Comparison of ENCODE assay signal across 8 cellular contexts in genomic region chr1:112614460-112615065, GRCh38. TPM values are rescaled to one million over a fixed set of nuclear protein-coding genes. Genes with fewer than 3 reads are reported as not detected.
DNase-seq lines count a peak whose midpoint lies in the region; ATAC-seq, FAIRE-seq and TF ChIP-seq lines count a peak whose summit lies in the region.

No MANE protein-coding gene starts in this region.

- 84% methylated on average over 6 of the region's 6 CpGs for WGBS in smooth muscle cell (ENCODE audit: low lambda C conversion rate)

- H3K4me2 ChIP-seq in OCI-LY3 (ENCODE audit: low read length) (no peak overlapping the region), endothelial cell of umbilical vein (ENCODE audit: insufficient read depth, low read length) (no peak overlapping the region), smooth muscle cell (no peak overlapping the region)

- dilution Hi-C loops in endothelial cell of umbilical vein (cut with MboI; ENCODE audit: extremely low pct_ligation_motif_present, low sequenced_read_pairs) = no loop called here

- peak; percentile 67 for DNase-seq in A673 (ENCODE audit: low spot score)
- no peak for DNase-seq in GM12864 (ENCODE audit: low read depth)
- DNase-seq in endothelial cell of umbilical vein (ENCODE audit: low read depth, low spot score) = peak; percentile 64
- DNase-seq in smooth muscle cell (lab: John Stamatoyannopoulos, UW; ENCODE audit: unreplicated experiment) = no peak
- DNase-seq in Ammon's horn (ENCODE audit: low spot score) = no peak
- DNase-seq in left lobe of liver (ENCODE audit: low spot score) = no peak

- BruUV-seq in A673 (replicated peaks; lab: Mats Ljungman, UMichigan) (no TSS peak), endothelial cell of umbilical vein (replicated peaks; lab: Mats Ljungman, UMichigan) (no TSS peak)

- H3K9ac ChIP-seq in OCI-LY3 (ENCODE audit: low read length) = no peak overlapping the region
- H3K9ac ChIP-seq in endothelial cell of umbilical vein (replicated peaks; ENCODE audit: extremely low read depth, insufficient read depth, low read length) = no peak overlapping the region
- no peak overlapping the region for H3K9ac ChIP-seq in smooth muscle cell (ENCODE audit: low read depth)

- no peak overlapping the region for H3K27ac ChIP-seq in A673 (ENCODE audit: low read depth, low read length, poor library complexity, severe bottlenecking)
- no peak overlapping the region for H3K27ac ChIP-seq in OCI-LY3 (ENCODE audit: low read length)
- no peak overlapping the region for H3K27ac ChIP-seq in endothelial cell of umbilical vein (ENCODE audit: insufficient read depth, low read depth, low read length)
- no peak overlapping the region for H3K27ac ChIP-seq in smooth muscle cell (ENCODE audit: low read depth)

- H2AFZ ChIP-seq in OCI-LY3 (ENCODE audit: low read depth, low read length) = no peak overlapping the region
- no peak overlapping the region for H2AFZ ChIP-seq in endothelial cell of umbilical vein (ENCODE audit: low read depth, low read length)
- H2AFZ ChIP-seq in smooth muscle cell (ENCODE audit: low read depth) = no peak overlapping the region

- H4K20me1 ChIP-seq in OCI-LY3 (ENCODE audit: insufficient read depth, low read length) (no peaks in the 10 kb centered on the region), endothelial cell of umbilical vein (replicated peaks; ENCODE audit: control insufficient read depth, extremely low read depth, insufficient read depth, low read length) (no peaks in the 10 kb centered on the region), smooth muscle cell (ENCODE audit: low read depth) (peaks cover 5% of the 10 kb centered on the region)

- no peak for FAIRE-seq in endothelial cell of umbilical vein (lab: Jason Lieb, UNC)

- ATAC-seq in GM21717 (IDR thresholded peaks at IDR 0.05; ENCODE audit: unreplicated experiment) (no peak), left lobe of liver (no peak)

- peaks cover 55% of the 10 kb centered on the region for H3K36me3 ChIP-seq in A673 (ENCODE audit: insufficient read depth, low read length, poor library complexity, severe bottlenecking)
- no peaks in the 10 kb centered on the region for H3K36me3 ChIP-seq in OCI-LY3 (replicated peaks; ENCODE audit: low read depth, low read length)
- H3K36me3 ChIP-seq in endothelial cell of umbilical vein (ENCODE audit: control insufficient read depth in 2 of 2, extremely low read depth in 1 of 2, insufficient read depth in 2 of 2, low read length in 2 of 2) = peaks cover 2 to 17% of the 10 kb centered on the region in 2 experiments
- H3K36me3 ChIP-seq in smooth muscle cell (ENCODE audit: low read depth) = no peaks in the 10 kb centered on the region

- no peaks in the 10 kb centered on the region for H3K9me1 ChIP-seq in endothelial cell of umbilical vein (replicated peaks; ENCODE audit: control insufficient read depth, extremely low read depth, insufficient read depth, low read length)

- TF ChIP-seq POLR2A in endothelial cell of umbilical vein (IDR thresholded peaks at IDR 0.05; ENCODE audit: low read depth, low read length) = no peak

- TF ChIP-seq CTCF in A673 (conservative IDR thresholded peaks at IDR 0.05; ENCODE audit: low read depth, low read length) (peak; percentile 69), GM12864 (IDR thresholded peaks at IDR 0.05; ENCODE audit: low read depth, low read length, missing control alignments) (peak; percentile 39), OCI-LY3 (IDR thresholded peaks at IDR 0.05; ENCODE audit: low read depth, low read length) (peak; percentile 59), endothelial cell of umbilical vein (IDR thresholded peaks at IDR 0.05; ENCODE audit: extremely low read depth in 1 of 2, insufficient read depth in 1 of 2, low read depth in 1 of 2, low read length in 2 of 2) (peak; percentile 40 to 49), smooth muscle cell (IDR thresholded peaks at IDR 0.05; ENCODE audit: borderline replicate concordance, insufficient read depth, poor library complexity, severe bottlenecking) (peak; percentile 57)

- peaks cover 6% of the 10 kb centered on the region for H3K4me1 ChIP-seq in A673 (ENCODE audit: insufficient read depth, low read length, poor library complexity, severe bottlenecking)
- H3K4me1 ChIP-seq in OCI-LY3 (ENCODE audit: low read length) = peaks cover 16% of the 10 kb centered on the region
- H3K4me1 ChIP-seq in endothelial cell of umbilical vein (ENCODE audit: control insufficient read depth, extremely low read depth, insufficient read depth, low read length) = peaks cover 14% of the 10 kb centered on the region
- peaks cover 6% of the 10 kb centered on the region for H3K4me1 ChIP-seq in smooth muscle cell (ENCODE audit: low read depth)

- H3K9me3 ChIP-seq in A673 (ENCODE audit: low read depth, low read length, poor library complexity, severe bottlenecking) (no peaks in the 10 kb centered on the region), OCI-LY3 (ENCODE audit: insufficient read depth, low read length) (no peaks in the 10 kb centered on the region), endothelial cell of umbilical vein (replicated peaks; ENCODE audit: control insufficient read depth, insufficient read depth, low read length) (no peaks in the 10 kb centered on the region), smooth muscle cell (replicated peaks; ENCODE audit: low read depth) (no peaks in the 10 kb centered on the region)

- no peak overlapping the region for H3K4me3 ChIP-seq in A673 (ENCODE audit: low read depth, low read length, poor library complexity, severe bottlenecking)
- no peak overlapping the region for H3K4me3 ChIP-seq in GM12864 (ENCODE audit: low read depth, low read length)
- no peak overlapping the region for H3K4me3 ChIP-seq in OCI-LY3 (ENCODE audit: low read length)
- no peak overlapping the region for H3K4me3 ChIP-seq in endothelial cell of umbilical vein (replicated peaks in 1 of 3; ENCODE audit: insufficient read depth in 1 of 3, low read depth in 1 of 3, low read length in 3 of 3)
- no peak overlapping the region for H3K4me3 ChIP-seq in smooth muscle cell

- intact Hi-C loops in A673 (cut with micrococcal nuclease; ENCODE audit: unreplicated experiment) = loop anchor here (2.0 to 10.0 kb wide), 2 partner anchors 92 to 150 kb away; partner anchors contain the start of gene RHOC
- intact Hi-C loops in endothelial cell of umbilical vein (cut with micrococcal nuclease) = loop anchor here (1.0 kb wide), 4 partner anchors 112 to 255 kb away; no protein-coding TSS in a partner anchor

- no peaks in the 10 kb centered on the region for H3K27me3 ChIP-seq in A673 (replicated peaks; ENCODE audit: insufficient read depth, low read depth, low read length, poor library complexity)
- no peaks in the 10 kb centered on the region for H3K27me3 ChIP-seq in OCI-LY3 (ENCODE audit: low read depth, low read length)
- H3K27me3 ChIP-seq in endothelial cell of umbilical vein (ENCODE audit: control insufficient read depth in 2 of 2, insufficient read depth in 2 of 2, low read length in 2 of 2) = no peaks in the 10 kb centered on the region
- H3K27me3 ChIP-seq in smooth muscle cell (ENCODE audit: low read depth) = no peaks in the 10 kb centered on the region

- CTCF ChIA-PET in A673 (lab: Charles Lee) = interaction anchor here (0.9 to 1.0 kb wide), 4 partner anchors 113 to 256 kb away, joined by 3 to 6 read pairs (median 3); partner anchors contain the start of gene CTTNBP2NL
- CTCF ChIA-PET in endothelial cell of umbilical vein (lab: Charles Lee) = interaction anchor here (0.6 to 11.0 kb wide), 20 partner anchors 22 to 316 kb away, joined by 3 to 110 read pairs (median 4); partner anchors contain the start of gene MOV10

- H3K79me2 ChIP-seq in OCI-LY3 (ENCODE audit: low read length) = peaks cover 6% of the 10 kb centered on the region
- peaks cover 59% of the 10 kb centered on the region for H3K79me2 ChIP-seq in endothelial cell of umbilical vein (ENCODE audit: control insufficient read depth, insufficient read depth, low read length)
- peaks cover 35% of the 10 kb centered on the region for H3K79me2 ChIP-seq in smooth muscle cell (ENCODE audit: low read depth)

- POLR2A ChIA-PET in A673 (lab: Charles Lee; ENCODE audit: low non-redundant PET) (no interaction called here), endothelial cell of umbilical vein (lab: Charles Lee) (interaction anchor here (0.9 kb wide), 1 partner anchor 220 kb away, joined by 4 read pairs; no protein-coding TSS in a partner anchor)

- H3F3A ChIP-seq in smooth muscle cell (ENCODE audit: low read depth) = peaks cover 4% of the 10 kb centered on the region

RNA-seq across cellular contexts. Expression of gene ST7L, which starts 4.4 kb away (rescaled TPM):
- total RNA-seq in A673 (2021) (25.8 and 29.6 TPM in 2 replicates), endothelial cell of umbilical vein (24.5 and 28.4 TPM in 2 replicates), smooth muscle cell (17.2 and 28.0 TPM in 2 replicates), left lobe of liver (6.2 TPM)
- polyA plus RNA-seq in endothelial cell of umbilical vein (12.3 and 12.6 TPM in 2 replicates), smooth muscle cell (11.8 and 16.3 TPM in 2 replicates)
- polyA plus RNA-seq in endothelial cell of umbilical vein (2011; cell fraction: cytosol; rRNA removed) = 8.8 and 10.2 TPM in 2 replicates
- 17.8 and 20.4 TPM in 2 replicates for polyA plus RNA-seq in endothelial cell of umbilical vein (2011; cell fraction: nucleus; rRNA removed)
- 14.0 and 14.2 TPM in 2 replicates for polyA plus RNA-seq in endothelial cell of umbilical vein (2012)
- 15.4 and 17.3 TPM in 2 replicates for polyA minus RNA-seq in endothelial cell of umbilical vein
- 17.0 TPM for polyA minus RNA-seq in endothelial cell of umbilical vein (2011; cell fraction: cytosol; rRNA and poly(A)+ RNA removed)
- polyA minus RNA-seq in endothelial cell of umbilical vein (2011; cell fraction: nucleus; rRNA and poly(A)+ RNA removed) = 26.6 and 30.4 TPM in 2 replicates

RNA-seq across cellular contexts. Expression of gene CAPZA1, which starts 5.1 kb away (rescaled TPM):
- 158 and 171 TPM in 2 replicates for total RNA-seq in A673 (2021)
- total RNA-seq in endothelial cell of umbilical vein = 177 and 183 TPM in 2 replicates
- 60.8 and 77.1 TPM in 2 replicates for polyA plus RNA-seq in endothelial cell of umbilical vein
- 98.5 and 100 TPM in 2 replicates for polyA plus RNA-seq in endothelial cell of umbilical vein (2011; cell fraction: cytosol; rRNA removed)
- polyA plus RNA-seq in endothelial cell of umbilical vein (2011; cell fraction: nucleus; rRNA removed) = 116 and 147 TPM in 2 replicates
- polyA plus RNA-seq in endothelial cell of umbilical vein (2012) = 130 and 174 TPM in 2 replicates
- 84.3 and 114 TPM in 2 replicates for polyA minus RNA-seq in endothelial cell of umbilical vein
- polyA minus RNA-seq in endothelial cell of umbilical vein (2011; cell fraction: cytosol; rRNA and poly(A)+ RNA removed) = 167 TPM
- polyA minus RNA-seq in endothelial cell of umbilical vein (2011; cell fraction: nucleus; rRNA and poly(A)+ RNA removed) = 98.8 and 149 TPM in 2 replicates
- total RNA-seq in smooth muscle cell = 238 and 264 TPM in 2 replicates
- polyA plus RNA-seq in smooth muscle cell = 100 and 114 TPM in 2 replicates
- 32.8 TPM for total RNA-seq in left lobe of liver

RNA-seq across cellular contexts. Expression of gene MOV10, which starts 59.9 kb away (rescaled TPM):
- 87.1 and 114 TPM in 2 replicates for total RNA-seq in A673 (2021)
- total RNA-seq in endothelial cell of umbilical vein = 103 and 113 TPM in 2 replicates
- polyA plus RNA-seq in endothelial cell of umbilical vein = 97.1 and 98.0 TPM in 2 replicates
- polyA plus RNA-seq in endothelial cell of umbilical vein (2011; cell fraction: cytosol; rRNA removed) = 57.2 and 77.0 TPM in 2 replicates
- polyA plus RNA-seq in endothelial cell of umbilical vein (2011; cell fraction: nucleus; rRNA removed) = 307 and 333 TPM in 2 replicates
- 53.5 and 58.7 TPM in 2 replicates for polyA plus RNA-seq in endothelial cell of umbilical vein (2012)
- 70.9 and 100 TPM in 2 replicates for polyA minus RNA-seq in endothelial cell of umbilical vein
- polyA minus RNA-seq in endothelial cell of umbilical vein (2011; cell fraction: cytosol; rRNA and poly(A)+ RNA removed) = 36.7 TPM
- polyA minus RNA-seq in endothelial cell of umbilical vein (2011; cell fraction: nucleus; rRNA and poly(A)+ RNA removed) = 88.9 and 98.3 TPM in 2 replicates
- total RNA-seq in smooth muscle cell = 36.9 and 40.4 TPM in 2 replicates
- polyA plus RNA-seq in smooth muscle cell = 56.8 and 60.6 TPM in 2 replicates
- 44.3 TPM for total RNA-seq in left lobe of liver

Comparison
In these comparisons a context has a peak if more than half of its experiments do, and no peak if none do; other contexts are left out.
1. DNase-seq: peak in A673 (single experiment) and endothelial cell of umbilical vein (single experiment); none in GM12864 (single experiment), smooth muscle cell (single experiment), Ammon's horn (single experiment) and left lobe of liver (single experiment).
2. Peak in every context shown above with its lines, with median percentiles within 50 percentile points of each other: CTCF ChIP-seq.